Comparison of ENCODE assay signal across 18 cellular contexts in the genomic region with DNA sequence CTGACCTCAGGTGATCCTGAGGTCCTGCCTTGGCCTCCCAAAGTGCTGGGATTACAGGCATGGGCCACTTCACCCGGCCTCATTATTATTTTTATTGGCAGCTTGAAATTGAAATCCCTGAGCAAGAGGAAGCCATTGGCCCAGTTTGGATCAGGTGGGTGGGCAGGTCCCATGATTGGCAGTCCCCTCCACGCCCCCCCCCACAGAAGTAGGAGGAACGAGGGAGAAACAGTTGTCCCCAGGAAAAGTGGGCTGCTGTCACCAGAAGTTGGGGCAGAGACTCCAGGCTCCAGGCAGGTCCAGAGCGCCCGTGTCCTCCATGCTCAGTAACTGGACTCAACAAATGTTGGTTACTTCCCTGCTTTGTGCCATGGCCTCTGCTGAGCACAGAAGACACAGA.
DNase-seq lines count a peak whose midpoint lies in the region; ATAC-seq, FAIRE-seq and TF ChIP-seq lines count a peak whose summit lies in the region.
"Had no signal": no experiment of that assay in that cellular context is flagged by ENCODE, and none has a peak within 500 bp of the region (broad histone marks: within the 10 kb centered on the region; RNA-seq: fewer than 3 reads in every experiment).

No MANE protein-coding gene starts in this region.

- no peak overlapping the region for H4K8ac ChIP-seq in H9 (replicated peaks; ENCODE audit: insufficient read length, low read depth, low read length)

- H3K9me3 Mint-ChIP-seq in H9, result peaks cover 0 to 2% of the 10 kb centered on the region in 2 experiments; a peak in 1 of 5 replicates
- H3K9me3 Mint-ChIP-seq in WTC11, result no peaks in the 10 kb centered on the region
- H3K9me3 Mint-ChIP-seq: activated CD8-positive, alpha-beta T cell treated with anti-CD3 and anti-CD28 coated beads for 36 hours; activated naive CD4-positive, alpha-beta T cell treated with anti-CD3 and anti-CD28 coated beads, Interleukin-2, amount 50 U/mL, for 72 hours had no signal

- dilution Hi-C loops in keratinocyte (cut with MboI; ENCODE audit: extremely low pct_ligation_motif_present, low sequenced_read_pairs), result no loop called here

- H3K9me3 ChIP-seq in H9 (ENCODE audit: control insufficient read depth, low read depth, low read length) (no peaks in the 10 kb centered on the region), keratinocyte (ENCODE audit: control insufficient read depth, low read depth, low read length) (no peaks in the 10 kb centered on the region)
- H3K9me3 ChIP-seq: esophagus muscularis mucosa, ovary had no signal

- H4K5ac ChIP-seq in H9 (ENCODE audit: insufficient read length, low read depth, low read length), result no peak overlapping the region

- no peak for DNase-seq in H9
- DNase-seq in WTC11 (ENCODE audit: low spot score), result no peak
- DNase-seq in keratinocyte (ENCODE audit: low read depth, low spot score), result no peak
- DNase-seq in sciatic nerve (ENCODE audit: low spot score), result peak; percentile 42
- DNase-seq in GM19240 (ENCODE audit: insufficient read length, low spot score), result no peak
- DNase-seq in GF-D8 (lab: John Stamatoyannopoulos, UW), result no peak
- no peak for DNase-seq in NCI-H510A treated with DMSO at 0.1 percent for 48 hours (lab: John Stamatoyannopoulos, UW)
- DNase-seq: activated CD8-positive, alpha-beta T cell treated with anti-CD3 and anti-CD28 coated beads for 36 hours; activated T-cell treated with anti-CD3 and anti-CD28 coated beads, Interleukin-2, amount 50 U/mL, for 48 hours; NCI-H1092; NCI-H2107; ovary; stimulated activated CD4-positive, alpha-beta T cell treated with anti-CD3 and anti-CD28 coated beads, Interleukin-4, amount 100 ng/mL, for 24 hours had no signal

- H3K36me3 Mint-ChIP-seq in H9 (ENCODE audit: insufficient read depth in 1 of 3, low read depth in 3 of 3) (peaks cover 9% of the 10 kb centered on the region in 3 experiments; a peak in 6 of 7 replicates), WTC11 (peaks cover 7% of the 10 kb centered on the region)

- no CpG with 5 or more reads among the region's 5 CpGs for WGBS in H9 (ENCODE audit: extremely low coverage, insufficient read length, low lambda C conversion rate)

- no peaks in the 10 kb centered on the region for H3K27me3 ChIP-seq in H9 (ENCODE audit: insufficient read depth, low read length)
- no peaks in the 10 kb centered on the region for H3K27me3 ChIP-seq in keratinocyte (ENCODE audit: control insufficient read depth, extremely low read depth, insufficient read depth, low read length)
- H3K27me3 ChIP-seq: esophagus muscularis mucosa, ovary had no signal

- H3T11ph ChIP-seq in H9 (ENCODE audit: low read length), result no peak overlapping the region

- H4K91ac ChIP-seq in H9 (ENCODE audit: insufficient read length, low read depth, low read length), result no peak overlapping the region

- no peaks in the 10 kb centered on the region for H3K27me3 Mint-ChIP-seq in H9 (ENCODE audit: low read depth)
- H3K27me3 Mint-ChIP-seq in WTC11 (ENCODE audit: low read depth), result no peaks in the 10 kb centered on the region
- H3K27me3 Mint-ChIP-seq: activated CD8-positive, alpha-beta T cell treated with anti-CD3 and anti-CD28 coated beads for 36 hours had no signal

- H3K4ac ChIP-seq in H9 (ENCODE audit: low read depth, low read length), result no peak overlapping the region

- no peak overlapping the region for H3K4me3 ChIP-seq in keratinocyte (ENCODE audit: control insufficient read depth in 2 of 3, extremely low read depth in 1 of 3, insufficient read depth in 2 of 3, low read depth in 1 of 3, low read length in 3 of 3)
- H3K4me3 ChIP-seq: esophagus muscularis mucosa, ovary, skin epidermis had no signal

- H2AFZ ChIP-seq in H9 (ENCODE audit: low read length) (no peak overlapping the region), keratinocyte (ENCODE audit: control insufficient read depth, low read length) (no peak overlapping the region)

- H3K79me1 ChIP-seq in H9 (ENCODE audit: insufficient read depth, low read depth, low read length, poor library complexity, severe bottlenecking), result peaks cover 7% of the 10 kb centered on the region

- peak overlapping the region in 2 of 3 experiments; percentile 23 to 51; a peak in 2 of 7 replicates for H3K27ac Mint-ChIP-seq in H9
- peak overlapping the region; percentile 57; the same call in 1 of the 2 replicates for H3K27ac Mint-ChIP-seq in WTC11
- H3K27ac Mint-ChIP-seq: activated CD8-positive, alpha-beta T cell treated with anti-CD3 and anti-CD28 coated beads for 36 hours; activated naive CD4-positive, alpha-beta T cell treated with anti-CD3 and anti-CD28 coated beads, Interleukin-2, amount 50 U/mL, for 72 hours had no signal

- H3K4me2 ChIP-seq in H9 (ENCODE audit: insufficient read depth, insufficient read length, low read length) (no peak overlapping the region), keratinocyte (ENCODE audit: control insufficient read depth, extremely low read depth, insufficient read depth, low read depth, low read length) (no peak overlapping the region)

- no peaks in the 10 kb centered on the region for H4K20me1 ChIP-seq in H9 (ENCODE audit: control insufficient read depth, insufficient read depth, insufficient read length)
- no peaks in the 10 kb centered on the region for H4K20me1 ChIP-seq in keratinocyte (ENCODE audit: control insufficient read depth, extremely low read depth, insufficient read depth, low read length)

- no peaks in the 10 kb centered on the region for H3K36me3 ChIP-seq in keratinocyte (ENCODE audit: control insufficient read depth in 2 of 2, extremely low read depth in 1 of 2, insufficient read depth in 2 of 2, low read length in 2 of 2)
- H3K36me3 ChIP-seq: esophagus muscularis mucosa, ovary had no signal

- H3K4me1 Mint-ChIP-seq in H9 (peaks cover 28 to 30% of the 10 kb centered on the region in 2 experiments), WTC11 (peaks cover 25% of the 10 kb centered on the region)

- intact Hi-C loops in sciatic nerve (cut with DNase I), result no loop called here

- no peak overlapping the region for H2BK12ac ChIP-seq in H9 (ENCODE audit: insufficient read length, low read depth, low read length)

- H3K14ac ChIP-seq in H9 (ENCODE audit: insufficient read depth, low read length), result no peak overlapping the region

- H3K9me1 ChIP-seq in keratinocyte (ENCODE audit: control insufficient read depth, extremely low read depth, insufficient read depth, low read length), result no peaks in the 10 kb centered on the region

- ATAC-seq in WTC11, result no peak
- no peak for ATAC-seq in sciatic nerve
- ATAC-seq in HG02798 (IDR thresholded peaks at IDR 0.05; ENCODE audit: poor library complexity, unreplicated experiment), result no peak
- ATAC-seq: activated CD8-positive, alpha-beta T cell treated with anti-CD3 and anti-CD28 coated beads for 36 hours; activated naive CD4-positive, alpha-beta T cell treated with anti-CD3 and anti-CD28 coated beads, Interleukin-2, amount 50 U/mL, for 72 hours had no signal

- TF ChIP-seq CTCF in H9 (conservative IDR thresholded peaks at IDR 0.05) (no peak), WTC11 (IDR thresholded peaks at IDR 0.05) (no peak), keratinocyte (optimal IDR thresholded peaks at IDR 0.05 in 1 of 3, IDR thresholded peaks at IDR 0.05 in 1 of 3, conservative IDR thresholded peaks at IDR 0.05 in 1 of 3; ENCODE audit: extremely low read depth in 1 of 3, insufficient read depth in 2 of 3, low read length in 3 of 3) (no peak)

- H3K23me2 ChIP-seq in H9 (ENCODE audit: insufficient read length, low read depth, low read length, poor library complexity, severe bottlenecking), result no peaks in the 10 kb centered on the region

- no peak overlapping the region for H3K4me3 Mint-ChIP-seq in H9
- H3K4me3 Mint-ChIP-seq in WTC11, result no peak overlapping the region
- H3K4me3 Mint-ChIP-seq: activated CD8-positive, alpha-beta T cell treated with anti-CD3 and anti-CD28 coated beads for 36 hours; brain had no signal

- H3K18ac ChIP-seq in H9 (ENCODE audit: insufficient read length, low read depth, low read length), result no peak overlapping the region

- H3K9ac ChIP-seq in H9 (ENCODE audit: extremely low read depth, insufficient read length, low read length) (no peak overlapping the region), keratinocyte (ENCODE audit: control insufficient read depth, extremely low read depth, insufficient read depth, low read length) (no peak overlapping the region)

- H2BK120ac ChIP-seq in H9 (ENCODE audit: low read depth, low read length, poor library complexity, severe bottlenecking), result no peak overlapping the region

- H2BK15ac ChIP-seq in H9 (ENCODE audit: low read depth, low read length), result no peak overlapping the region

- POLR2A ChIA-PET in WTC11 (lab: Charles Lee), result no interaction called here

- H2BK5ac ChIP-seq in H9 (ENCODE audit: insufficient read length, low read length), result no peak overlapping the region

- FAIRE-seq in keratinocyte (lab: Jason Lieb, UNC), result no peak

- CTCF ChIA-PET in WTC11 (lab: Charles Lee), result interaction anchor here (1.0 to 2.0 kb wide), 2 partner anchors 9 to 12 kb away, joined by 4 to 10 read pairs; no protein-coding TSS in a partner anchor

- H3K23ac ChIP-seq in H9 (ENCODE audit: insufficient read length, low read depth, low read length), result no peak overlapping the region

- H3K79me2 ChIP-seq in H9 (ENCODE audit: insufficient read depth, low read length) (peaks cover 5% of the 10 kb centered on the region; the same call in 1 of the 2 replicates), keratinocyte (ENCODE audit: control insufficient read depth, insufficient read depth, low read length) (peaks cover 4% of the 10 kb centered on the region)

- no peak overlapping the region for H3K56ac ChIP-seq in H9 (ENCODE audit: insufficient read length, low read depth, low read length)

- H2BK20ac ChIP-seq in H9 (ENCODE audit: low read depth, low read length, poor library complexity, severe bottlenecking), result no peak overlapping the region

- no peak overlapping the region for H2AK5ac ChIP-seq in H9 (ENCODE audit: insufficient read length, low read length)

- no peaks in the 10 kb centered on the region for H3K4me1 ChIP-seq in H9 (ENCODE audit: insufficient read depth, low read length)
- H3K4me1 ChIP-seq in keratinocyte (ENCODE audit: control insufficient read depth, extremely low read depth, insufficient read depth, low read length), result peaks cover 42% of the 10 kb centered on the region

- no peak overlapping the region for H3K27ac ChIP-seq in H9 (ENCODE audit: insufficient read length, low read depth, low read length)
- peak overlapping the region; percentile 55 for H3K27ac ChIP-seq in keratinocyte (ENCODE audit: control insufficient read depth, insufficient read depth, low read length)
- H3K27ac ChIP-seq: esophagus muscularis mucosa, ovary had no signal

TF ChIP-seq in WTC11, 78 proteins besides CTCF, POLR2A, EP300 and RAD21 (continues in another document):
- TF ChIP-seq FOXJ3 (CRISPR knock-in tag; IDR thresholded peaks at IDR 0.05; ENCODE audit: borderline replicate concordance) (no peak), ETV6 (CRISPR knock-in tag; IDR thresholded peaks at IDR 0.05) (no peak)
